Comparison of ENCODE assay signal across 28 cellular contexts in genomic region chr14:106803379-106803778, GRCh38.
"Had no signal": no experiment of that assay in that cellular context is flagged by ENCODE, and none has a peak within 500 bp of the region (broad histone marks: within the 10 kb centered on the region; RNA-seq: fewer than 3 reads in every experiment).

No MANE protein-coding gene starts in this region.

- H3K9me2 ChIP-seq: SK-N-SH had no signal

- DNase-seq: activated CD4-positive, alpha-beta T cell treated with anti-CD3 and anti-CD28 coated beads for 36 hours; activated CD4-positive, alpha-beta T cell treated with anti-CD3 and anti-CD28 coated beads, Interleukin-2, amount 10 ng/mL, durations not matched to agents 7 days and 5 days; activated CD4-positive, alpha-beta T cell treated with anti-CD3 and anti-CD28 coated beads, Interleukin-2, amount 50 U/mL, for 48 hours; activated CD8-positive, alpha-beta T cell treated with anti-CD3 and anti-CD28 coated beads, Interleukin-2, amount 10 ng/mL, durations not matched to agents 7 days and 5 days; activated gamma-delta T cell; activated naive CD4-positive, alpha-beta T cell treated with Interleukin-2 at 50 U/mL for 16 hours; activated naive CD8-positive, alpha-beta T cell treated with anti-CD3 and anti-CD28 coated beads, Interleukin-2, amount 10 ng/mL, durations not matched to agents 7 days and 5 days; activated T-cell treated with anti-CD3 and anti-CD28 coated beads, Interleukin-2, amount 50 U/mL, for 24 hours; amygdala; body of pancreas; Kasumi-1; KG1; MG63; MV-4-11; NCI-H1092 treated with DMSO at 0.1 percent for 48 hours; NCI-H1436; NCI-H1694; NCI-H1930; NCI-H2081 treated with DMSO at 0.1 percent for 48 hours; NCI-H510A; Peyer's patch; RPMI8226; SHP77 treated with DMSO at 0.1 percent for 48 hours; SK-N-SH had no signal

- FAIRE-seq: astrocyte, TTC549 had no signal

- H3K27ac ChIP-seq: body of pancreas, breast epithelium, Peyer's patch, SJSA1 had no signal

- H3K27me3 ChIP-seq: body of pancreas, MG63, Peyer's patch, SJSA1 had no signal

- H3K36me3 ChIP-seq: breast epithelium, MG63, Peyer's patch, SJSA1 had no signal

- H3K9ac ChIP-seq: SK-N-SH had no signal

- H3K4me3 ChIP-seq: body of pancreas, breast epithelium, MG63, Peyer's patch, SJSA1 had no signal

- H3K4me2 ChIP-seq: SK-N-SH had no signal

- H3K4me1 ChIP-seq: body of pancreas, breast epithelium, Peyer's patch, SJSA1 had no signal

- H3K9me3 ChIP-seq: body of pancreas, breast epithelium, MG63, Peyer's patch, SJSA1, SK-N-SH had no signal
